Comparison of ENCODE assay signal across 1 cellular context in the genomic region with DNA sequence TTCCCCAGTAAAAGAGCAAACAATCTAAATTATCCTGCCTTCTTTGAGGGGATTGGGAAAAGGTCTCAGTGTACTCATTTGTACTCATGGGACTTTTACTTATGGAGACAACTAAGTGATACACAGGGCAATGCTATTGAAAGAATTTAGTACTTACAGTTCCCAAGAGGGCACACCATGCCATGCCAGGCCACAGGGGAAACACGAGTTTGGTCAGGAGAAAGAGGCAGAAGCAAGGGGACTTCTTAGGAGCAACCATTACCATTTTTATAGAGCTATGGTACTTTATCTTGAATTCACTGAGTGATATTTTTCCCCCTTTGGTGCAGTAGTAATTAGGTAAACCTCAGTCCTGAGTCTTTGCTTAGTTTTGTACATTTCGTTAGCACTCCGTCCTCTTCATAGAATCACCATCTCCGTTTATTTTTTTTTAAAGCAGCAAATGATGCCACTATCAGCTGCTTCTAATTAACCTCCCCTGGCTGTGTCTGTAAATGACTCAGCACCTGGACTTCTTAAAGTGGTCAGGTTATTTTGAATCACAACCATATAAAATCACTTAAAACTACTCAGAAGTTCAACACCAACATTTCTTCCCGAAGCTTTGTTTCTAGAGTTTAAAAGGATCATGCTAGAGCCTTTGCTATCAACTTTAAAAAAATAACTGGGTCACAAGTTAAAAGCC.
TF ChIP-seq lines count a peak whose summit lies in the region.

No MANE protein-coding gene starts in this region.

TF ChIP-seq in HEK293, 187 proteins besides CTCF, POLR2A, EP300 and RAD21 (continued from another document):
- TF ChIP-seq, protein P1, sequence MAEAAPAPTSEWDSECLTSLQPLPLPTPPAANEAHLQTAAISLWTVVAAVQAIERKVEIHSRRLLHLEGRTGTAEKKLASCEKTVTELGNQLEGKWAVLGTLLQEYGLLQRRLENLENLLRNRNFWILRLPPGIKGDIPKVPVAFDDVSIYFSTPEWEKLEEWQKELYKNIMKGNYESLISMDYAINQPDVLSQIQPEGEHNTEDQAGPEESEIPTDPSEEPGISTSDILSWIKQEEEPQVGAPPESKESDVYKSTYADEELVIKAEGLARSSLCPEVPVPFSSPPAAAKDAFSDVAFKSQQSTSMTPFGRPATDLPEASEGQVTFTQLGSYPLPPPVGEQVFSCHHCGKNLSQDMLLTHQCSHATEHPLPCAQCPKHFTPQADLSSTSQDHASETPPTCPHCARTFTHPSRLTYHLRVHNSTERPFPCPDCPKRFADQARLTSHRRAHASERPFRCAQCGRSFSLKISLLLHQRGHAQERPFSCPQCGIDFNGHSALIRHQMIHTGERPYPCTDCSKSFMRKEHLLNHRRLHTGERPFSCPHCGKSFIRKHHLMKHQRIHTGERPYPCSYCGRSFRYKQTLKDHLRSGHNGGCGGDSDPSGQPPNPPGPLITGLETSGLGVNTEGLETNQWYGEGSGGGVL (tag by site-specific recombination; IDR thresholded peaks at IDR 0.05): no peak
- TF ChIP-seq ZFP69B (tag by site-specific recombination; IDR thresholded peaks at IDR 0.05): peak; percentile 80
- TF ChIP-seq ZNF707 (tag by site-specific recombination; IDR thresholded peaks at IDR 0.05): no peak
- no peak for TF ChIP-seq ZNF701 (tag by site-specific recombination; IDR thresholded peaks at IDR 0.05)
- no peak for TF ChIP-seq ZNF548 (tag by site-specific recombination; IDR thresholded peaks at IDR 0.05)
- TF ChIP-seq ZNF114 (tag by site-specific recombination; IDR thresholded peaks at IDR 0.05): no peak
- no peak for TF ChIP-seq ZNF423 (tag by site-specific recombination; IDR thresholded peaks at IDR 0.05)
- TF ChIP-seq HOXD13 (CRISPR knock-in tag; IDR thresholded peaks at IDR 0.05; ENCODE audit: borderline replicate concordance): no peak
